Comparison of ENCODE assay signal across 19 cellular contexts in the genomic region with DNA sequence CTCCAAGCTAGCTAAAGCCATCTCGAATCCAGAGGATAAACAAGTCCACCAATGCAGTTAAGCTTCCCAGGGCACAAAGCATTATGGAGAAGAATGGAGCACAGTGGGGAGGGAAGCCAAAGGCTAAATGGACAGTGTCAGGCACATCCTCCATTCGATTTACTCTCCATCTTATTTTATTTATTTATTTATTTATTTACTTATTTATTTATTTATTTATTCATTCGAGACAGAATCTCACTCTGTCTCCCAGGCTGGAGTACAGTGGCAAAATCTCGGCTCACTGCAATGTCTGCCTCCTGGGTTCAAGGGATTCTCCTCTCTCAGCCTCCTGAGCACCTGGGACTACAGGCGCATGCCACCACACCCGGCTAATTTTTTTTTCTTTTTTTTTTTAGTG. TPM values are rescaled to one million over a fixed set of nuclear protein-coding genes. Genes with fewer than 3 reads are reported as not detected.
DNase-seq lines count a peak whose midpoint lies in the region; ATAC-seq, FAIRE-seq and TF ChIP-seq lines count a peak whose summit lies in the region.
"Had no signal": no experiment of that assay in that cellular context is flagged by ENCODE, and none has a peak within 500 bp of the region (broad histone marks: within the 10 kb centered on the region; RNA-seq: fewer than 3 reads in every experiment).

No MANE protein-coding gene starts in this region.

- 59% methylated on average over 6 of the region's 6 CpGs for WGBS in A549 (ENCODE audit: missing lambda C conversion rate)
- 96% methylated on average over 6 of the region's 6 CpGs; no CpG with 5 or more reads in 1 of the 2 experiments for WGBS in H1 (ENCODE audit: extremely low coverage in 1 of 2, insufficient coverage in 1 of 2, insufficient read length in 1 of 2, insufficient replicate concordance in 2 of 2, low coverage in 1 of 2, low lambda C conversion rate in 2 of 2, missing lambda C conversion rate in 1 of 2), 2 experiments
- WGBS in neuronal stem cell (ENCODE audit: extremely low coverage in 2 of 2, insufficient read length in 2 of 2, insufficient replicate concordance in 1 of 2), 2 donors: no CpG with 5 or more reads among the region's 6 CpGs

- no peak overlapping the region for H2BK12ac ChIP-seq in H1 (ENCODE audit: low read depth, low read length)
- no peak overlapping the region for H2BK12ac ChIP-seq in neuronal stem cell (ENCODE audit: low read length)

- H2BK20ac ChIP-seq in H1 (ENCODE audit: low read length): no peak overlapping the region

- ATAC-seq in A549: no peak
- ATAC-seq: CD8-positive, alpha-beta T cell had no signal

- intact Hi-C loops in A673 (cut with micrococcal nuclease; ENCODE audit: unreplicated experiment): no loop called here

- H3K14ac ChIP-seq in H1 (ENCODE audit: insufficient read length): no peak overlapping the region
- H3K14ac ChIP-seq in neuronal stem cell (ENCODE audit: low read length): no peak overlapping the region

- TF ChIP-seq RAD21 in A549 (conservative IDR thresholded peaks at IDR 0.05 in 1 of 2, IDR thresholded peaks at IDR 0.05 in 1 of 2): no peak
- no peak for TF ChIP-seq RAD21 in H1 (IDR thresholded peaks at IDR 0.05 in 1 of 2, conservative IDR thresholded peaks at IDR 0.05 in 1 of 2; ENCODE audit: low read depth in 2 of 2, low read length in 2 of 2)

- H3K79me1 ChIP-seq in H1 (ENCODE audit: low read depth, low read length) (no peaks in the 10 kb centered on the region), neuronal stem cell (ENCODE audit: low read depth, low read length) (no peaks in the 10 kb centered on the region)

- FAIRE-seq in A549 (lab: Jason Lieb, UNC) (no peak), H1 (lab: Jason Lieb, UNC) (no peak)
- FAIRE-seq: D721Med, G401.6, GM12891, GM19239 had no signal

- H4K20me1 ChIP-seq in H1 (replicated peaks in 1 of 2; ENCODE audit: control insufficient read depth in 1 of 2, insufficient read depth in 2 of 2, low read length in 2 of 2): no peaks in the 10 kb centered on the region
- H4K20me1 ChIP-seq: BLaER1 treated with 17β-estradiol and CSF1 and Interleukin-3, amounts not matched to agents 10 nM and 100 nM had no signal

- H3K27ac ChIP-seq in A549 (no peak overlapping the region), H1 (ENCODE audit: low read depth, low read length) (no peak overlapping the region), neuronal stem cell (replicated peaks; ENCODE audit: low read length) (no peak overlapping the region), A673 (ENCODE audit: low read depth, low read length, poor library complexity, severe bottlenecking) (no peak overlapping the region)
- H3K27ac ChIP-seq: 22Rv1; BLaER1 treated with 17β-estradiol and CSF1 and Interleukin-3, amounts not matched to agents 10 nM and 100 nM; C4-2B had no signal

- no peak overlapping the region for H4K5ac ChIP-seq in H1 (ENCODE audit: insufficient read length, low read depth, low read length)

- no peaks in the 10 kb centered on the region for H3K36me3 ChIP-seq in H1 (ENCODE audit: control insufficient read depth in 2 of 4, insufficient read depth in 4 of 4, low read length in 3 of 4)
- H3K36me3 ChIP-seq in neuronal stem cell (replicated peaks in 1 of 2; ENCODE audit: control insufficient read depth in 2 of 2, insufficient read depth in 2 of 2, low read length in 2 of 2): no peaks in the 10 kb centered on the region
- no peaks in the 10 kb centered on the region for H3K36me3 ChIP-seq in A673 (ENCODE audit: insufficient read depth, low read length, poor library complexity, severe bottlenecking)
- H3K36me3 ChIP-seq: BLaER1 treated with 17β-estradiol and CSF1 and Interleukin-3, amounts not matched to agents 10 nM and 100 nM had no signal

- H3K23me2 ChIP-seq in H1 (ENCODE audit: low read depth, low read length): no peaks in the 10 kb centered on the region

- no peak overlapping the region for H4K8ac ChIP-seq in H1 (ENCODE audit: extremely low read depth, insufficient read depth, low read length)
- no peak overlapping the region for H4K8ac ChIP-seq in neuronal stem cell (ENCODE audit: low read depth, low read length)

- POLR2A ChIA-PET in A549 (lab: Yijun Ruan, JAX): no interaction called here
- POLR2A ChIA-PET in H1 (lab: Charles Lee; ENCODE audit: partially characterized antibody): interaction anchor here (2.4 kb wide), 1 partner anchor 40 kb away, joined by 6 read pairs; a partner anchor contains a TSS
- POLR2A ChIA-PET in A673 (lab: Charles Lee; ENCODE audit: low non-redundant PET): interaction anchor here (0.7 kb wide), 1 partner anchor 1166 kb away, joined by 4 read pairs; no protein-coding TSS in a partner anchor

- H3K23ac ChIP-seq in H1 (ENCODE audit: insufficient read length) (no peak overlapping the region), neuronal stem cell (ENCODE audit: low read depth, low read length, poor library complexity) (no peak overlapping the region)

- H3K4me3 ChIP-seq in A549: no peak overlapping the region
- H3K4me3 ChIP-seq in H1 (ENCODE audit: extremely low read depth in 1 of 4, insufficient read depth in 2 of 4, low read depth in 3 of 4, low read length in 4 of 4): no peak overlapping the region
- no peak overlapping the region for H3K4me3 ChIP-seq in neuronal stem cell (ENCODE audit: low read length in 2 of 2)
- H3K4me3 ChIP-seq in A673 (ENCODE audit: low read depth, low read length, poor library complexity, severe bottlenecking): no peak overlapping the region
- H3K4me3 ChIP-seq: BLaER1 treated with 17β-estradiol and CSF1 and Interleukin-3, amounts not matched to agents 10 nM and 100 nM had no signal

- TF ChIP-seq CTCF in A549 (IDR thresholded peaks at IDR 0.05): no peak
- no peak for TF ChIP-seq CTCF in H1 (IDR thresholded peaks at IDR 0.05; ENCODE audit: control extremely low read depth in 1 of 3, insufficient read depth in 1 of 3, low read depth in 1 of 3, low read length in 3 of 3)
- TF ChIP-seq CTCF in A673 (conservative IDR thresholded peaks at IDR 0.05; ENCODE audit: low read depth, low read length): no peak

- no peak overlapping the region for H3K4me2 ChIP-seq in A549
- H3K4me2 ChIP-seq in H1 (ENCODE audit: insufficient read depth in 1 of 2, low read depth in 2 of 2, low read length in 2 of 2): no peak overlapping the region
- H3K4me2 ChIP-seq in neuronal stem cell (ENCODE audit: insufficient read depth, low read length, poor library complexity, severe bottlenecking): no peak overlapping the region
- H3K4me2 ChIP-seq: BLaER1 treated with 17β-estradiol and CSF1 and Interleukin-3, amounts not matched to agents 10 nM and 100 nM had no signal

- CTCF ChIA-PET in A549 (lab: Yijun Ruan, JAX): no interaction called here
- CTCF ChIA-PET in H1 (lab: Charles Lee; ENCODE audit: partially characterized antibody): interaction anchor here (0.6 kb wide), 1 partner anchor 148 kb away, joined by 3 read pairs; no protein-coding TSS in a partner anchor
- CTCF ChIA-PET in A673 (lab: Charles Lee): no interaction called here

- H3K9ac ChIP-seq in H1 (replicated peaks in 1 of 4; ENCODE audit: extremely low read depth in 1 of 4, low read depth in 3 of 4, low read length in 3 of 4) (no peak overlapping the region), neuronal stem cell (ENCODE audit: low read depth, low read length, poor library complexity) (no peak overlapping the region)
- H3K9ac ChIP-seq: BLaER1 treated with 17β-estradiol and CSF1 and Interleukin-3, amounts not matched to agents 10 nM and 100 nM had no signal

- H2AFZ ChIP-seq in H1 (ENCODE audit: low read length): 0 out of 2 replicates have a peak overlapping the region, but pooled peaks have one; percentile 6
- peak overlapping the region; percentile 3 for H2AFZ ChIP-seq in neuronal stem cell (ENCODE audit: low read length)

- H2AK5ac ChIP-seq in H1 (ENCODE audit: low read depth, low read length): no peak overlapping the region
- no peak overlapping the region for H2AK5ac ChIP-seq in neuronal stem cell (ENCODE audit: low read depth, low read length)

- H3K18ac ChIP-seq in H1 (ENCODE audit: extremely low read depth, low read length) (no peak overlapping the region), neuronal stem cell (ENCODE audit: low read length) (no peak overlapping the region)

- H4K91ac ChIP-seq in H1 (replicated peaks; ENCODE audit: insufficient read length, low read length) (no peak overlapping the region), neuronal stem cell (ENCODE audit: low read depth, low read length, poor library complexity) (no peak overlapping the region)

- H2BK120ac ChIP-seq in H1 (replicated peaks; ENCODE audit: low read depth, low read length) (no peak overlapping the region), neuronal stem cell (ENCODE audit: low read depth, low read length) (no peak overlapping the region)

- H2BK15ac ChIP-seq in H1 (ENCODE audit: low read length): no peak overlapping the region
- H2BK15ac ChIP-seq in neuronal stem cell (ENCODE audit: low read length): no peak overlapping the region

- no peak for DNase-seq in A549 (ENCODE audit: low read depth in 1 of 2, low spot score in 1 of 2)
- no peak for DNase-seq in H1 (ENCODE audit: low read depth in 1 of 2, low spot score in 2 of 2)
- no peak for DNase-seq in neuronal stem cell (ENCODE audit: low spot score)
- no peak for DNase-seq in NOMO-1 (lab: John Stamatoyannopoulos, UW; ENCODE audit: unreplicated experiment in 2 of 2)
- DNase-seq in A673 (ENCODE audit: low spot score): no peak
- DNase-seq: AML-193; Caco-2; Calu3; CD4-positive, alpha-beta T cell; CD8-positive, alpha-beta T cell; DMS79 treated with DMSO at 0.1 percent for 48 hours; GF-D8 had no signal

- BruUV-seq in A673 (replicated peaks; lab: Mats Ljungman, UMichigan): no TSS peak

- H3K4ac ChIP-seq in H1 (replicated peaks; ENCODE audit: insufficient read length, low read depth, low read length) (no peak overlapping the region), neuronal stem cell (ENCODE audit: low read length) (no peak overlapping the region)

- no peak for TF ChIP-seq POLR2A in A549 (IDR thresholded peaks at IDR 0.05; ENCODE audit: low read length)
- no peak for TF ChIP-seq POLR2A in H1 (IDR thresholded peaks at IDR 0.05; ENCODE audit: control extremely low read depth in 1 of 2, low read depth in 2 of 2, low read length in 2 of 2)

- H3K4me1 ChIP-seq in A549 (no peaks in the 10 kb centered on the region), H1 (replicated peaks in 1 of 4; ENCODE audit: control insufficient read depth in 3 of 4, insufficient read depth in 4 of 4, low read length in 3 of 4) (no peaks in the 10 kb centered on the region), neuronal stem cell (ENCODE audit: control insufficient read depth in 2 of 2, insufficient read depth in 1 of 2, low read depth in 1 of 2, low read length in 2 of 2) (no peaks in the 10 kb centered on the region), A673 (ENCODE audit: insufficient read depth, low read length, poor library complexity, severe bottlenecking) (no peaks in the 10 kb centered on the region)
- H3K4me1 ChIP-seq: BLaER1 treated with 17β-estradiol and CSF1 and Interleukin-3, amounts not matched to agents 10 nM and 100 nM; Caco-2 had no signal

- H2BK5ac ChIP-seq in H1 (ENCODE audit: low read depth, low read length) (no peak overlapping the region), neuronal stem cell (ENCODE audit: low read length) (no peak overlapping the region)

- no peak overlapping the region for H3K56ac ChIP-seq in H1 (replicated peaks; ENCODE audit: insufficient read length, low read depth, low read length)

- no peak for TF ChIP-seq EP300 in A549 (IDR thresholded peaks at IDR 0.05)
- no peak for TF ChIP-seq EP300 in H1 (IDR thresholded peaks at IDR 0.05; ENCODE audit: borderline replicate concordance in 1 of 2, low read depth in 2 of 2, low read length in 2 of 2)

- H3K27me3 ChIP-seq in H1 (replicated peaks in 1 of 4; ENCODE audit: control insufficient read depth in 3 of 4, extremely low read depth in 1 of 4, insufficient read depth in 3 of 4, low read length in 3 of 4): no peaks in the 10 kb centered on the region
- H3K27me3 ChIP-seq in neuronal stem cell (ENCODE audit: control insufficient read depth in 3 of 3, insufficient read depth in 3 of 3, low read depth in 1 of 3, low read length in 3 of 3): no peaks in the 10 kb centered on the region
- H3K27me3 ChIP-seq in A673 (replicated peaks; ENCODE audit: insufficient read depth, low read depth, low read length, poor library complexity): no peaks in the 10 kb centered on the region
- H3K27me3 ChIP-seq: BLaER1 treated with 17β-estradiol and CSF1 and Interleukin-3, amounts not matched to agents 10 nM and 100 nM had no signal

- H3K9me3 ChIP-seq in A549 (no peaks in the 10 kb centered on the region), H1 (ENCODE audit: insufficient read depth in 2 of 2, low read depth in 1 of 2, low read length in 1 of 2) (no peaks in the 10 kb centered on the region), neuronal stem cell (replicated peaks in 1 of 2; ENCODE audit: control insufficient read depth in 2 of 2, insufficient read depth in 1 of 2, low read depth in 1 of 2, low read length in 2 of 2) (no peaks in the 10 kb centered on the region), A673 (ENCODE audit: low read depth, low read length, poor library complexity, severe bottlenecking) (no peaks in the 10 kb centered on the region)
- H3K9me3 ChIP-seq: BLaER1 treated with 17β-estradiol and CSF1 and Interleukin-3, amounts not matched to agents 10 nM and 100 nM; Caco-2 had no signal

- no peaks in the 10 kb centered on the region for H3K79me2 ChIP-seq in H1 (ENCODE audit: control insufficient read depth in 1 of 2, insufficient read depth in 2 of 2, low read length in 2 of 2)

RNA-seq across cellular contexts. Expression of a gene that starts 26.3 kb away (rescaled TPM):
- polyA plus RNA-seq in A549 (2011; rRNA removed) (77.1 and 147 TPM in 2 replicates), A549 (2017; fragmentation: RNase III; extraction: RNeasy Plus Mini Kit Qiagen cat#74134 plus additional on column Dnase treatment) (150 to 165 TPM (median 151 TPM) in 3 replicates), H1 (2011; rRNA removed) (45.5 and 59.6 TPM in 2 replicates)
- polyA plus RNA-seq in A549 (2012; cell fraction: cytosol; rRNA removed): 35.9 and 50.7 TPM in 2 replicates
- polyA plus RNA-seq in A549 (2012; cell fraction: nucleus; rRNA removed): 12.9 and 25.4 TPM in 2 replicates
- 34.1 and 42.4 TPM in 2 replicates for polyA minus RNA-seq in A549 (2011; rRNA and poly(A)+ RNA removed)
- total RNA-seq in H1 (2021; fragmentation: NEBNext Ultra II Directional; extraction: Animal tissue kit (Norgen Biotek cat#: 25700)): 185 and 210 TPM in 2 replicates
- polyA plus RNA-seq in H1 (2011; cell fraction: cytosol; rRNA removed): 145 TPM
- polyA plus RNA-seq in H1 (2011; cell fraction: nucleus; rRNA removed): 11.1 TPM
- polyA plus RNA-seq in H1 (2012, experiment 1 of 2): 119 to 148 TPM (median 132 TPM) in 4 replicates
- polyA plus RNA-seq in H1 (2012, experiment 2 of 2): 12.0 TPM
- 113 TPM for polyA plus RNA-seq in H1 (2013, experiment 1 of 2)
- 118 TPM for polyA plus RNA-seq in H1 (2013, experiment 2 of 2)
- 57.4 and 74.1 TPM in 2 replicates for polyA minus RNA-seq in H1 (2011; rRNA and poly(A)+ RNA removed)
- 88.8 TPM for polyA minus RNA-seq in H1 (2011; cell fraction: cytosol; rRNA and poly(A)+ RNA removed)
- 88.7 TPM for polyA minus RNA-seq in H1 (2011; cell fraction: nucleus; rRNA and poly(A)+ RNA removed)
- polyA plus RNA-seq in neuronal stem cell (2013, experiment 1 of 2): 143 TPM
- polyA plus RNA-seq in neuronal stem cell (2013, experiment 2 of 2): 148 TPM
- 154 and 179 TPM in 2 replicates for total RNA-seq in A673 (2021)

RNA-seq across cellular contexts. Expression of a gene that starts 40.3 kb away (rescaled TPM):
- polyA plus RNA-seq in A549 (2011; rRNA removed): 76.8 and 106 TPM in 2 replicates
- polyA plus RNA-seq in A549 (2012; cell fraction: cytosol; rRNA removed): 38.1 and 39.0 TPM in 2 replicates
- 30.6 and 41.8 TPM in 2 replicates for polyA plus RNA-seq in A549 (2012; cell fraction: nucleus; rRNA removed)
- polyA plus RNA-seq in A549 (2017; fragmentation: RNase III; extraction: RNeasy Plus Mini Kit Qiagen cat#74134 plus additional on column Dnase treatment): 60.6 to 68.2 TPM (median 64.5 TPM) in 3 replicates
- 38.8 and 46.9 TPM in 2 replicates for polyA minus RNA-seq in A549 (2011; rRNA and poly(A)+ RNA removed)
- total RNA-seq in H1 (2021; fragmentation: NEBNext Ultra II Directional; extraction: Animal tissue kit (Norgen Biotek cat#: 25700)): 80.9 and 85.2 TPM in 2 replicates
- 37.1 and 50.6 TPM in 2 replicates for polyA plus RNA-seq in H1 (2011; rRNA removed)
- 64.6 TPM for polyA plus RNA-seq in H1 (2011; cell fraction: cytosol; rRNA removed)
- polyA plus RNA-seq in H1 (2011; cell fraction: nucleus; rRNA removed): 62.5 TPM
- polyA plus RNA-seq in H1 (2012, experiment 1 of 2): 51.7 to 107 TPM (median 68.0 TPM) in 4 replicates
- 9.3 TPM for polyA plus RNA-seq in H1 (2012, experiment 2 of 2)
- polyA plus RNA-seq in H1 (2013, experiment 1 of 2): 56.1 TPM
- polyA plus RNA-seq in H1 (2013, experiment 2 of 2): 53.1 TPM
- polyA minus RNA-seq in H1 (2011; rRNA and poly(A)+ RNA removed): 109 and 110 TPM in 2 replicates
- polyA minus RNA-seq in H1 (2011; cell fraction: cytosol; rRNA and poly(A)+ RNA removed): 52.8 TPM
- polyA minus RNA-seq in H1 (2011; cell fraction: nucleus; rRNA and poly(A)+ RNA removed): 75.8 TPM
- polyA plus RNA-seq in neuronal stem cell (2013, experiment 1 of 2): 39.0 TPM
- polyA plus RNA-seq in neuronal stem cell (2013, experiment 2 of 2): 38.7 TPM
- 72.2 and 81.3 TPM in 2 replicates for total RNA-seq in A673 (2021)
